In the genomic region with DNA sequence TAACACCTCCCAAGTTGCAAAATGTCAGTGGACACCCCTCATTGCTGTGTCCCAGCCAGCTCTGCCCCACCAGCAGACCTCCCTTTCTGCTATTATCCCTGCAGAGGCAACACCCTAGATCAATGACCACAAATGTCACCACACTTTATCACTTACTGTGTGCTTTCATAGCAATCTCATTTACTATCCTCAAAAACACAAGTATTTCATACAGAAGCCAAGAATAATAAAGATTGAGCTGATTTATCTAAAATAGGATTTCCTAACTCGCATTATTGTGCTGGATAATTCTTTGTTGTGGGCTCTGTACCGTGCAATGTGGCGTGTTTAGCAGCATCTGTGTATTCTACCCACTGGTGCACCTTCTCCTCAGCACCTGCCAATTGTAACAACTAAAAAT, we compare ENCODE assay signal across 31 cellular contexts. TPM values are rescaled to one million over a fixed set of nuclear protein-coding genes. Genes with fewer than 3 reads are reported as not detected.
"Had no signal": no experiment of that assay in that cellular context is flagged by ENCODE, and none has a peak within 500 bp of the region (broad histone marks: within the 10 kb centered on the region; RNA-seq: fewer than 3 reads in every experiment).

No MANE protein-coding gene starts in this region.

- H3K4me1 ChIP-seq: ascending aorta, SJSA1 had no signal

- H3K36me3 ChIP-seq: ascending aorta, MG63, Peyer's patch, SJSA1 had no signal

- H3K4me2 ChIP-seq: SK-N-SH had no signal

- ATAC-seq: activated CD4-positive, alpha-beta T cell treated with anti-CD3 and anti-CD28 coated beads for 36 hours; activated CD4-positive, CD25-positive, alpha-beta regulatory T cell treated with anti-CD3 and anti-CD28 coated beads, Interleukin-2, amount 50 U/mL, for 24 hours; activated CD8-positive, alpha-beta T cell treated with anti-CD3 and anti-CD28 coated beads, Interleukin-2, amount 10 ng/mL, durations not matched to agents 7 days and 5 days; activated naive CD8-positive, alpha-beta T cell treated with anti-CD3 and anti-CD28 coated beads, Interleukin-2, amount 50 U/mL, for 24 hours; K562; PC-3; WTC11 had no signal

- H3K27ac Mint-ChIP-seq: activated CD4-positive, alpha-beta T cell treated with anti-CD3 and anti-CD28 coated beads for 36 hours; activated CD4-positive, alpha-beta T cell treated with anti-CD3 and anti-CD28 coated beads, Interleukin-2, amount 10 ng/mL, durations not matched to agents 7 days and 5 days; activated CD8-positive, alpha-beta T cell treated with anti-CD3 and anti-CD28 coated beads, Interleukin-2, amount 10 ng/mL, durations not matched to agents 7 days and 5 days; activated naive CD4-positive, alpha-beta T cell treated with anti-CD3 and anti-CD28 coated beads, Interleukin-2, amount 10 ng/mL, durations not matched to agents 7 days and 5 days; activated naive CD8-positive, alpha-beta T cell; activated naive CD8-positive, alpha-beta T cell treated with anti-CD3 and anti-CD28 coated beads, Interleukin-2, amount 50 U/mL, for 24 hours; activated T-cell treated with anti-CD3 and anti-CD28 coated beads, Interleukin-2, amount 50 U/mL, for 24 hours; brain; T-helper 1 cell treated with Interleukin-12 subunit alpha and Interleukin-12 subunit beta and Interleukin-4 antibody, amounts not matched to agents 30 μg/mL and 1 μg/mL, for 36 hours; T-helper 2 cell treated with Interferon-gamma antibody and Interleukin-4, amounts not matched to agents 5 μg/mL and 100 μg/mL, for 36 hours; WTC11 had no signal

- H3K36me3 Mint-ChIP-seq: activated naive CD4-positive, alpha-beta T cell treated with anti-CD3 and anti-CD28 coated beads, Interleukin-2, amount 10 ng/mL, durations not matched to agents 7 days and 5 days; activated naive CD8-positive, alpha-beta T cell; brain; WTC11 had no signal

- H3K9ac ChIP-seq: SK-N-SH had no signal

- H3K4me1 Mint-ChIP-seq: activated CD4-positive, alpha-beta T cell treated with anti-CD3 and anti-CD28 coated beads for 36 hours; activated CD4-positive, alpha-beta T cell treated with anti-CD3 and anti-CD28 coated beads, Interleukin-2, amount 10 ng/mL, durations not matched to agents 7 days and 5 days; activated naive CD4-positive, alpha-beta T cell treated with anti-CD3 and anti-CD28 coated beads, Interleukin-2, amount 10 ng/mL, durations not matched to agents 7 days and 5 days had no signal

- H3K4me3 ChIP-seq: ascending aorta, K562, MG63, Peyer's patch, SJSA1 had no signal

- H3K27me3 ChIP-seq: ascending aorta, MG63, Peyer's patch, SJSA1 had no signal

- H3K4me3 Mint-ChIP-seq: activated CD4-positive, alpha-beta T cell treated with anti-CD3 and anti-CD28 coated beads for 36 hours; activated CD4-positive, alpha-beta T cell treated with anti-CD3 and anti-CD28 coated beads, Interleukin-2, amount 10 ng/mL, durations not matched to agents 7 days and 5 days; activated CD8-positive, alpha-beta T cell treated with anti-CD3 and anti-CD28 coated beads, Interleukin-2, amount 10 ng/mL, durations not matched to agents 7 days and 5 days; activated naive CD4-positive, alpha-beta T cell treated with anti-CD3 and anti-CD28 coated beads, Interleukin-2, amount 10 ng/mL, durations not matched to agents 7 days and 5 days; activated naive CD8-positive, alpha-beta T cell; activated naive CD8-positive, alpha-beta T cell treated with anti-CD3 and anti-CD28 coated beads, Interleukin-2, amount 50 U/mL, for 24 hours; activated T-cell treated with anti-CD3 and anti-CD28 coated beads, Interleukin-2, amount 50 U/mL, for 24 hours; brain; T-helper 1 cell treated with Interleukin-12 subunit alpha and Interleukin-12 subunit beta and Interleukin-4 antibody, amounts not matched to agents 30 μg/mL and 1 μg/mL, for 36 hours; T-helper 2 cell treated with Interferon-gamma antibody and Interleukin-4, amounts not matched to agents 5 μg/mL and 100 μg/mL, for 36 hours; WTC11 had no signal

- DNase-seq: activated CD4-positive, alpha-beta T cell treated with anti-CD3 and anti-CD28 coated beads for 36 hours; activated CD4-positive, alpha-beta T cell treated with anti-CD3 and anti-CD28 coated beads, Interleukin-2, amount 10 ng/mL, durations not matched to agents 7 days and 5 days; activated CD4-positive, alpha-beta T cell treated with anti-CD3 and anti-CD28 coated beads, Interleukin-2, amount 50 U/mL, for 48 hours; activated CD8-positive, alpha-beta T cell treated with anti-CD3 and anti-CD28 coated beads, Interleukin-2, amount 10 ng/mL, durations not matched to agents 7 days and 5 days; activated effector memory CD4-positive, alpha-beta T cell treated with Interleukin-2 at 50 U/mL for 16 hours; activated naive CD4-positive, alpha-beta T cell treated with anti-CD3 and anti-CD28 coated beads, Interleukin-2, amount 10 ng/mL, durations not matched to agents 7 days and 5 days; activated naive CD8-positive, alpha-beta T cell treated with anti-CD3 and anti-CD28 coated beads, Interleukin-2, amount 50 U/mL, for 24 hours; activated T-cell treated with anti-CD3 and anti-CD28 coated beads, Interleukin-2, amount 50 U/mL, for 24 hours; central memory CD4-positive, alpha-beta T cell; MG63; NCI-H1092; NCI-H1436 treated with DMSO at 0.1 percent for 48 hours; NCI-H1694 treated with DMSO at 0.1 percent for 48 hours; NCI-H2029; NCI-H345; NCI-H524 treated with DMSO at 0.1 percent for 48 hours; PC-3; Peyer's patch; RPMI8226; SHP77 treated with DMSO at 0.1 percent for 48 hours; SK-N-SH had no signal

- H3K27ac ChIP-seq: ascending aorta, Peyer's patch, SJSA1 had no signal

- H3K9me3 ChIP-seq: ascending aorta, MG63, Peyer's patch, SJSA1, SK-N-SH had no signal

- H3K9me3 Mint-ChIP-seq: activated CD4-positive, alpha-beta T cell treated with anti-CD3 and anti-CD28 coated beads, Interleukin-2, amount 10 ng/mL, durations not matched to agents 7 days and 5 days; activated naive CD4-positive, alpha-beta T cell treated with anti-CD3 and anti-CD28 coated beads, Interleukin-2, amount 10 ng/mL, durations not matched to agents 7 days and 5 days; activated naive CD8-positive, alpha-beta T cell treated with anti-CD3 and anti-CD28 coated beads, Interleukin-2, amount 50 U/mL, for 24 hours; activated T-cell treated with anti-CD3 and anti-CD28 coated beads, Interleukin-2, amount 50 U/mL, for 24 hours; T-helper 1 cell treated with Interleukin-12 subunit alpha and Interleukin-12 subunit beta and Interleukin-4 antibody, amounts not matched to agents 30 μg/mL and 1 μg/mL, for 36 hours; T-helper 2 cell treated with Interferon-gamma antibody and Interleukin-4, amounts not matched to agents 5 μg/mL and 100 μg/mL, for 36 hours; WTC11 had no signal

RNA-seq across cellular contexts. Expression of gene ABCB5, which starts 13.2 kb away (rescaled TPM):
- total RNA-seq: activated CD4-positive, alpha-beta T cell treated with anti-CD3 and anti-CD28 coated beads for 36 hours; activated CD4-positive, alpha-beta T cell treated with anti-CD3 and anti-CD28 coated beads, Interleukin-2, amount 10 ng/mL, durations not matched to agents 7 days and 5 days; activated CD8-positive, alpha-beta T cell treated with anti-CD3 and anti-CD28 coated beads, Interleukin-2, amount 10 ng/mL, durations not matched to agents 7 days and 5 days; ascending aorta; cerebellum; K562; PC-3; SJSA1; WTC11 had no signal
- polyA plus RNA-seq: K562, SK-N-SH had no signal
